In genomic region chr7:131934452-131934851, GRCh38 we compare ENCODE assay signal across 22 cellular contexts.
"Had no signal": no experiment of that assay in that cellular context is flagged by ENCODE, and none has a peak within 500 bp of the region (broad histone marks: within the 10 kb centered on the region; RNA-seq: fewer than 3 reads in every experiment).

No MANE protein-coding gene starts in this region.

- H3K27ac ChIP-seq: right atrium auricular region, skin epidermis, tibial nerve, uterus had no signal

- H3K4me1 ChIP-seq: right atrium auricular region, tibial nerve, uterus had no signal

- H3K9me3 ChIP-seq: right atrium auricular region, tibial nerve, uterus had no signal

- DNase-seq: activated CD4-positive, alpha-beta T cell treated with anti-CD3 and anti-CD28 coated beads, Interleukin-2, amount 50 U/mL, for 4 hours; activated effector memory CD4-positive, alpha-beta T cell treated with anti-CD3 and anti-CD28 coated beads, Interleukin-2, amount 50 U/mL, for 16 hours; activated T-cell treated with anti-CD3 and anti-CD28 coated beads, Interleukin-2, amount 50 U/mL, for 24 hours; caudate nucleus; hippocampal formation; mesenchymal stem cell; posterior cingulate gyrus; stimulated activated CD4-positive, alpha-beta T cell treated with anti-CD3 and anti-CD28 coated beads, Interleukin-4, amount 100 ng/mL, for 4 hours; stimulated activated CD8-positive, alpha-beta memory T cell treated with anti-CD3 and anti-CD28 coated beads, Interleukin-4, amount 100 ng/mL, for 48 hours; stimulated activated naive CD4-positive, alpha-beta T cell treated with Interleukin-2 at 50 U/mL for 16 hours; substantia nigra; T-helper 9 cell; uterus had no signal

- H3K4me3 ChIP-seq: right atrium auricular region, skin epidermis, tibial nerve, uterus had no signal

- H3K4me3 Mint-ChIP-seq: activated T-cell treated with anti-CD3 and anti-CD28 coated beads, Interleukin-2, amount 50 U/mL, for 24 hours; natural killer cell treated with Interleukin-12 subunit alpha and Interleukin-12 subunit beta and Interleukin-15 and Interleukin-18, amount 100 ng/mL, for 72 hours had no signal

- ATAC-seq: activated CD4-positive, CD25-positive, alpha-beta regulatory T cell treated with anti-CD3 and anti-CD28 coated beads, Interleukin-2, amount 50 U/mL, for 24 hours; activated naive CD4-positive, alpha-beta T cell treated with anti-CD3 and anti-CD28 coated beads, Interleukin-2, amount 50 U/mL, for 72 hours; esophagus mucosa; natural killer cell treated with Interleukin-12 subunit alpha and Interleukin-12 subunit beta and Interleukin-15 and Interleukin-18, amount 100 ng/mL, for 72 hours had no signal

- H3K27me3 ChIP-seq: right atrium auricular region, tibial nerve, uterus had no signal

- FAIRE-seq: colon, keratinocyte had no signal

- H3K36me3 ChIP-seq: right atrium auricular region, tibial nerve, uterus had no signal

- H3K36me3 Mint-ChIP-seq: activated naive CD4-positive, alpha-beta T cell treated with anti-CD3 and anti-CD28 coated beads, Interleukin-2, amount 50 U/mL, for 72 hours; natural killer cell treated with Interleukin-12 subunit alpha and Interleukin-12 subunit beta and Interleukin-15 and Interleukin-18, amount 100 ng/mL, for 72 hours had no signal

- H3K9me3 Mint-ChIP-seq: activated naive CD4-positive, alpha-beta T cell treated with anti-CD3 and anti-CD28 coated beads, Interleukin-2, amount 50 U/mL, for 72 hours; activated T-cell treated with anti-CD3 and anti-CD28 coated beads, Interleukin-2, amount 50 U/mL, for 24 hours; natural killer cell treated with Interleukin-12 subunit alpha and Interleukin-12 subunit beta and Interleukin-15 and Interleukin-18, amount 100 ng/mL, for 72 hours had no signal
